ENCODE assay signal across 3 cellular contexts in the genomic region with DNA sequence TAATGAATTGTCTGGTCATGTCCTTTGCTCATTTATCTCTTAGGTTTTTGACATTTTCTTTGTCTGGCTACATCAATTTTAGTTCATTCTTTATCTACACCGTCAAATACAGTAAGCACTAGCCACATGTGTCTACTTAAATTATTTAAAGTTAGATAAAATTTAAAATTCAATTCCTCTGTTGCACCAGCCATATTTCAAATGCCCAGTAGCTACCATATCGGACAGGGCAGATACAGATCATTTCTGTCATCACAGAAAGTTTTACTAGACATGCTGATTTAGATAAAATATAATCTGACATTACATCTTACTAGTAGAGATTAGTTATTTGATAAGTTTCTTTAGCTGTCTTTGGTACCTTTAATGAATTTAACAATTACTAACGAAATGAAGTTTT.
"Had no signal": no experiment of that assay in that cellular context is flagged by ENCODE, and none has a peak within 500 bp of the region (broad histone marks: within the 10 kb centered on the region; RNA-seq: fewer than 3 reads in every experiment).

No MANE protein-coding gene starts in this region.

- ATAC-seq: GM12878 had no signal

- DNase-seq: GDM1, GF-D8 had no signal

- H3K4me3 ChIP-seq: GM12878 had no signal
